Comparison of ENCODE assay signal across 21 cellular contexts in the genomic region with DNA sequence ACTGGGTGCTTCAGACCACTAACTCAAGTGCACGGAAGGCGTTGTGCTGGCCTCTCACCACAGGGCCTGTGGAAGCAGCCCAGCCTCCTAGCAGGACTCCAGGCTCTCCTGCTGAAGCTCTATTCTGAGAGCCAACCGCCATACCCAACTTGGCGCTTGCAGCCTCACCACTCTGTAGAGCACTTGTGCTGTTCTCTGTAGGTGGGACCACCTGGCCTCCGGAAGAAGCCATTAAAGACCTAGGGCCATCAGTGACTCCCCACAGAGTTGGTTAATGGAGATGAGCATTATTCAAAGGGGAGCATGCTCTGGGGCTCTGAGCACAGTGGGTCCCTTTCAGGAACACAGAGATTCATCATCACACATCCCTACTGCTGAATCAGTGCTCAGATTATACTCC. TPM values are rescaled to one million over a fixed set of nuclear protein-coding genes. Genes with fewer than 3 reads are reported as not detected.
DNase-seq lines count a peak whose midpoint lies in the region; ATAC-seq and TF ChIP-seq lines count a peak whose summit lies in the region.
"Had no signal": no experiment of that assay in that cellular context is flagged by ENCODE, and none has a peak within 500 bp of the region (broad histone marks: within the 10 kb centered on the region; RNA-seq: fewer than 3 reads in every experiment).

No MANE protein-coding gene starts in this region.

- H3K56ac ChIP-seq in mesendoderm (ENCODE audit: low read length): no peak overlapping the region

- H3K27me3 Mint-ChIP-seq in GM23338 (ENCODE audit: insufficient read depth, low read depth, poor library complexity): peaks cover 9% of the 10 kb centered on the region

- H3K9me3 Mint-ChIP-seq in GM23338: no peaks in the 10 kb centered on the region; the same call in 2 of the 3 replicates

- H3K9me2 ChIP-seq in GM23338 (ENCODE audit: insufficient read depth): no peaks in the 10 kb centered on the region

- no peak overlapping the region for H3K27ac Mint-ChIP-seq in GM23338

- no peak for TF ChIP-seq CTCF in GM23338 (conservative IDR thresholded peaks at IDR 0.05; ENCODE audit: low read depth in 2 of 2)

- no peak overlapping the region for H3K9ac ChIP-seq in mesendoderm (ENCODE audit: low read length)

- H2BK5ac ChIP-seq in mesendoderm (ENCODE audit: low read length): no peak overlapping the region

- H3K4me1 Mint-ChIP-seq in GM23338: peaks cover 17% of the 10 kb centered on the region

- no peaks in the 10 kb centered on the region for H4K20me1 ChIP-seq in GM23338 (replicated peaks; ENCODE audit: insufficient read depth)

- H2BK15ac ChIP-seq in mesendoderm (replicated peaks; ENCODE audit: low read depth): no peak overlapping the region

- H3K4me3 ChIP-seq in GM23338 (no peak overlapping the region), iPS DF 6.9 (ENCODE audit: low read length) (no peak overlapping the region), mesendoderm (ENCODE audit: low read length) (no peak overlapping the region)
- H3K4me3 ChIP-seq: Peyer's patch, SJCRH30 had no signal

- H3F3A ChIP-seq in GM23338 (replicated peaks; ENCODE audit: low read depth): no peaks in the 10 kb centered on the region

- H2AFZ ChIP-seq in GM23338: peak overlapping the region; percentile 64; the same call in 1 of the 2 replicates

- H3K27me3 ChIP-seq in GM23338 (ENCODE audit: insufficient read depth) (no peaks in the 10 kb centered on the region), iPS DF 6.9 (ENCODE audit: control insufficient read depth, insufficient read depth, low read length) (no peaks in the 10 kb centered on the region), mesendoderm (ENCODE audit: insufficient read depth, low read length, poor library complexity) (no peaks in the 10 kb centered on the region)
- H3K27me3 ChIP-seq: BE2C, Peyer's patch, SJCRH30 had no signal

- no peak overlapping the region for H3K4ac ChIP-seq in mesendoderm (ENCODE audit: low read depth, low read length)

- DNase-seq in ELF-1 (ENCODE audit: low read depth, low spot score) (peak; percentile 27), GM23338 (ENCODE audit: low spot score) (peak; percentile 28), cerebellum (ENCODE audit: low spot score) (peak; percentile 8), iPS DF 6.9 (ENCODE audit: low read depth, low spot score) (peak; percentile 11), pons (ENCODE audit: low spot score) (no peak), mesendoderm (no peak)
- DNase-seq: BE2C, DMS53, KG1, NCI-H1105 treated with DMSO at 0.1 percent for 48 hours, NCI-H187 treated with DMSO at 0.1 percent for 48 hours, NCI-H2107, NCI-H2227 treated with DMSO at 0.1 percent for 48 hours, NCI-H510A, NCI-H82, Peyer's patch, SJCRH30 had no signal

- no peak overlapping the region for H3K4me3 Mint-ChIP-seq in GM23338

- no peak overlapping the region for H4K8ac ChIP-seq in mesendoderm (ENCODE audit: low read depth, low read length)

- H3K18ac ChIP-seq in mesendoderm (ENCODE audit: low read length): no peak overlapping the region

- H3K9me3 ChIP-seq in iPS DF 6.9 (ENCODE audit: control insufficient read depth, insufficient read depth, low read length): no peaks in the 10 kb centered on the region
- H3K9me3 ChIP-seq: BE2C, Peyer's patch, SJCRH30 had no signal

- H3K79me2 ChIP-seq in GM23338 (replicated peaks; ENCODE audit: insufficient read depth) (no peaks in the 10 kb centered on the region), mesendoderm (ENCODE audit: control insufficient read depth, insufficient read depth, low read length) (no peaks in the 10 kb centered on the region)

- H3K4me1 ChIP-seq in GM23338 (ENCODE audit: insufficient read depth) (peaks cover 7% of the 10 kb centered on the region; the same call in 1 of the 2 replicates), iPS DF 6.9 (ENCODE audit: control insufficient read depth, insufficient read depth, low read length) (0 out of 2 replicates have a peak, but pooled peaks cover 1% of the 10 kb centered on the region), mesendoderm (ENCODE audit: control insufficient read depth, low read depth, low read length) (no peaks in the 10 kb centered on the region)
- H3K4me1 ChIP-seq: BE2C, Peyer's patch, SJCRH30 had no signal

- H3K27ac ChIP-seq in GM23338 (ENCODE audit: low read depth) (no peak overlapping the region), iPS DF 6.9 (ENCODE audit: low read length) (no peak overlapping the region), mesendoderm (ENCODE audit: low read depth, low read length) (no peak overlapping the region)
- H3K27ac ChIP-seq: Peyer's patch, SJCRH30 had no signal

- no peaks in the 10 kb centered on the region for H3K79me1 ChIP-seq in mesendoderm (ENCODE audit: low read length)

- WGBS in iPS DF 6.9 (ENCODE audit: insufficient coverage, insufficient read length): no CpG with 5 or more reads among the region's 5 CpGs
- WGBS in mesendoderm (ENCODE audit: extremely low coverage, insufficient coverage, low lambda C conversion rate): no CpG with 5 or more reads among the region's 5 CpGs

- H2AK5ac ChIP-seq in mesendoderm (ENCODE audit: low read length): no peak overlapping the region

- H2BK120ac ChIP-seq in mesendoderm (ENCODE audit: low read depth, low read length): no peak overlapping the region

- H4K5ac ChIP-seq in mesendoderm (ENCODE audit: low read length): no peak overlapping the region

- no peak overlapping the region for H3K23ac ChIP-seq in mesendoderm (ENCODE audit: low read length)

- no peaks in the 10 kb centered on the region; the same call in 2 of the 3 replicates for H3K36me3 Mint-ChIP-seq in GM23338 (ENCODE audit: low read depth)

- ATAC-seq in GM23338: peak; percentile 64
- ATAC-seq in GM19463 (IDR thresholded peaks at IDR 0.05; ENCODE audit: unreplicated experiment): no peak
- ATAC-seq: HCT116 had no signal

- H3K36me3 ChIP-seq in GM23338 (ENCODE audit: insufficient read depth): no peaks in the 10 kb centered on the region
- no peaks in the 10 kb centered on the region for H3K36me3 ChIP-seq in iPS DF 6.9 (ENCODE audit: control insufficient read depth, insufficient read depth, low read length)
- H3K36me3 ChIP-seq in mesendoderm (ENCODE audit: control insufficient read depth, insufficient read depth, low read length): no peaks in the 10 kb centered on the region
- H3K36me3 ChIP-seq: BE2C, Peyer's patch, SJCRH30 had no signal

- no peak overlapping the region for H3K4me2 ChIP-seq in GM23338
- no peak overlapping the region for H3K4me2 ChIP-seq in mesendoderm (ENCODE audit: low read length)

TF ChIP-seq in GM23338, 12 proteins besides CTCF, POLR2A, EP300 and RAD21 (continues in another document):
- no peak for TF ChIP-seq EZH2 (IDR thresholded peaks at IDR 0.05; ENCODE audit: low read depth, unreplicated experiment)

RNA-seq across cellular contexts. Expression of gene C3orf85, which starts 50.9 kb away (rescaled TPM):
- total RNA-seq in GM23338 (2014; rRNA removed; shearing (Covaris generic)): not detected in 2 replicates
- polyA plus RNA-seq in GM23338 (2016; fragmentation: Nextera tagmentation; extraction: Ambion mirVana): not detected in 2 replicates
- not detected for total RNA-seq in cerebellum
- polyA plus RNA-seq in mesendoderm (2013, experiment 1 of 2): not detected
- not detected for polyA plus RNA-seq in mesendoderm (2013, experiment 2 of 2)
- total RNA-seq: A673, OCI-LY7, SJCRH30 had no signal

Comparison
In these comparisons a context has a peak if more than half of its experiments do, and no peak if none do; other contexts are left out.
1. DNase-seq: peak in ELF-1 (single experiment), GM23338 (single experiment), cerebellum (single experiment) and iPS DF 6.9 (single experiment); none in pons (single experiment) and mesendoderm (single experiment).